8 cellular contexts compared by ENCODE assay signal in the genomic region with DNA sequence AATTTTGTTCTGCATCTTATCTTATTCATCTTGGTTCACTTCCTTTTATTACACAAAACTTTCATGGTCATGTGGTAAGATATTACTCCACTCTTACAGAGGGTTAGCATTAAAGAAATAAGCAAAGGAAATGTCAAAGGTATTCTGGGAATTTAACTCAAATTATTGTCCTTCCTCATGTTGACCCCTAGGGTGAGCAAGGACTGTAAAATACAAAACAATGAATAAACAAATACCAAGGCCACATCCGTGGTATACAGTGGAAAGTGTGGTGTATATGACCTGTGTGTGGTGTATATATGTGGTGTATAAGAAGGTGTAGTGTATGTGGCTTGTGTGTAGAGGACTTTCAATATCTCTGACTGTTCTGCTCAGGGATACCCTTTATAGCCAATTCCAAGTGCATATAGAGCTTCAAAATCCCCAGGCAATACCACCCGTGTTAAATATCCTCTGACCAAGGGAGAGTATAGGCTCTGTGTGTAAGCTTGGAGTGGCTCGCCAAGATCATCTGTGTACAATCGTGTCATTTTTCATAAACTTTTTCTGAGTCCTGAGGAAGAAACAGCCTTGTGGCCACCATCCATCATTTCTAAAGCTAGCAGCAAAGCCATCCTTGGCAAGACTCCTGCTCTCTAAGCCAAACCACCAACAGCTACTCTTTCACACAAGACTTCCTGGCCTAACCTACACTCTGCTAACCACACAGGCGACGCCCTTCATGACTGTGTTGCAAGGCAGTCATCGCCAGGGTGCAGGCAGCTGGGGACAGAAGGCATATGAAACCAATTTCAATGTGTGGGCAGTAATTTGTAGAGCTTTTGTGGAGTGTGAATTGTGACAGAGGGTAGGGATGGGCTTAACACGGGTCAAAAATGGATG.
A peak's percentile ranks its signal among the peaks of the same experiment; 100 is the strongest.
DNase-seq lines count a peak whose midpoint lies in the region; ATAC-seq, FAIRE-seq and TF ChIP-seq lines count a peak whose summit lies in the region.

No MANE protein-coding gene starts in this region.

- peak; percentile 88 for FAIRE-seq in GM12891 (lab: Jason Lieb, UNC)

- peak; percentile 84 for ATAC-seq in HG02642 (IDR thresholded peaks at IDR 0.05; ENCODE audit: poor library complexity, unreplicated experiment)

- TF ChIP-seq POLR2A in GM12891 (IDR thresholded peaks at IDR 0.05; ENCODE audit: low read depth, low read length), result no peak

- no peak for DNase-seq in GM12891 (ENCODE audit: insufficient read length, low spot score)
- peak; percentile 49 to 76 for DNase-seq in NCI-H526 (lab: John Stamatoyannopoulos, UW)
- peak; percentile 58 for DNase-seq in activated CD8-positive, alpha-beta memory T cell treated with anti-CD3 and anti-CD28 coated beads, Interleukin-2, amount 50 U/mL, for 24 hours (ENCODE audit: extremely low read depth)
- DNase-seq in fibroblast of the conjunctiva (ENCODE audit: low read depth), result peak; percentile 77
- peak; percentile 62 for DNase-seq in stimulated activated CD4-positive, alpha-beta T cell treated with anti-CD3 and anti-CD28 coated beads, Interleukin-4, amount 100 ng/mL, for 1 hour
- no peak for DNase-seq in NCI-H1092 (lab: John Stamatoyannopoulos, UW)
- DNase-seq in NCI-H2171 (lab: John Stamatoyannopoulos, UW), result no peak

TF ChIP-seq in GM12891, 5 proteins besides CTCF, POLR2A, EP300 and RAD21:
- TF ChIP-seq TAF1 (IDR thresholded peaks at IDR 0.05; ENCODE audit: low read depth, low read length), result no peak
- no peak for TF ChIP-seq POLR2AphosphoS5 (IDR thresholded peaks at IDR 0.05; ENCODE audit: low read depth, low read length)
- TF ChIP-seq POU2F2 (IDR thresholded peaks at IDR 0.05; ENCODE audit: low read depth, low read length), result no peak
- no peak for TF ChIP-seq SPI1 (IDR thresholded peaks at IDR 0.05; ENCODE audit: low read depth, low read length)
- TF ChIP-seq PAX5 (IDR thresholded peaks at IDR 0.05; ENCODE audit: insufficient read depth, low read length, severe bottlenecking), result no peak

Comparison
In these comparisons a context has a peak if more than half of its experiments do, and no peak if none do; other contexts are left out.
1. DNase-seq: peak in NCI-H526 (2 of 2), activated CD8-positive, alpha-beta memory T cell treated with anti-CD3 and anti-CD28 coated beads, Interleukin-2, amount 50 U/mL, for 24 hours (single experiment), fibroblast of the conjunctiva (single experiment) and stimulated activated CD4-positive, alpha-beta T cell treated with anti-CD3 and anti-CD28 coated beads, Interleukin-4, amount 100 ng/mL, for 1 hour (single experiment); none in GM12891 (single experiment), NCI-H1092 (single experiment) and NCI-H2171 (single experiment).